9 cellular contexts compared by ENCODE assay signal in the genomic region with DNA sequence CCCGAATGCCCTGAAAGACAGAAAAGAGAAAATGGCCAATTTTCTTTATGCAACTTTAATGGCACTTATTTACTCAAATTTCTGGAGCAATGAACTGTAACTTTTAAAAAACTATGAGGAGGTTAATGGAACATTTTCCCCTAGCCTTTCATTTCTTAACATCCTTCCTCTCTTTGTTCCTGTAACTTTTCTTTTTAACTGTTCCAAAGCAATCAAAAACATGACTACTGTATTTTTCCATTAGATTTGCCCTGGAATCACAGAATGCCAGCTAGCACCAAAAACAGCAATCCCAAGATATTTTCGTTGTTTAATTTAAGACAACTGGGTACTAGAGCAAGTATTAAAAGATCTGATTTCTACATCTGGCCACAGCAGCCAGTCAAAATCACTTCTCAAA. TPM values are rescaled to one million over a fixed set of nuclear protein-coding genes. Genes with fewer than 3 reads are reported as not detected.
A peak's percentile ranks its signal among the peaks of the same experiment; 100 is the strongest.
DNase-seq lines count a peak whose midpoint lies in the region; ATAC-seq, FAIRE-seq and TF ChIP-seq lines count a peak whose summit lies in the region.
"Had no signal": no experiment of that assay in that cellular context is flagged by ENCODE, and none has a peak within 500 bp of the region (broad histone marks: within the 10 kb centered on the region; RNA-seq: fewer than 3 reads in every experiment).

No MANE protein-coding gene starts in this region.

- RAD21 ChIA-PET in GM12878 (lab: Charles Lee; ENCODE audit: unreplicated experiment) = interaction anchor here (0.8 to 9.0 kb wide), 8 partner anchors 28 to 183 kb away, joined by 3 to 93 read pairs (median 4); a partner anchor contains a TSS

- peak overlapping the region; percentile 65 for H3K27ac Mint-ChIP-seq in mesothelial cell of epicardium

- 20 to 31% (median 25%) methylated on average over 2 of the region's 2 CpGs for WGBS in heart left ventricle, 4 donors
- 28% methylated on average over 2 of the region's 2 CpGs for WGBS in GM12878 (ENCODE audit: insufficient coverage, insufficient replicate concordance, low lambda C conversion rate, missing lambda C conversion rate)
- 42 to 69% methylated on average over 2 of the region's 2 CpGs for WGBS in transverse colon (ENCODE audit: low coverage in 1 of 2), 2 donors

- no peak for TF ChIP-seq POLR2A in heart left ventricle (IDR thresholded peaks at IDR 0.05)
- no peak for TF ChIP-seq POLR2A in GM12878 (IDR thresholded peaks at IDR 0.05; ENCODE audit: low read depth, low read length)
- TF ChIP-seq POLR2A in transverse colon (IDR thresholded peaks at IDR 0.05) = no peak

- peak overlapping the region in 10 of 12 donors; percentile 8 to 39 (median 20) for H3K4me3 ChIP-seq in heart left ventricle
- peak overlapping the region; percentile 74 for H3K4me3 ChIP-seq in GM12878
- H3K4me3 ChIP-seq in transverse colon = no peak overlapping the region

- peaks cover 52% of the 10 kb centered on the region for H3K4me1 Mint-ChIP-seq in mesothelial cell of epicardium

- peaks cover 3% of the 10 kb centered on the region for H3K36me3 Mint-ChIP-seq in mesothelial cell of epicardium

- intact Hi-C loops in heart left ventricle (cut with DNase I) (loop anchor here in 7 of 10 donors (5.0 to 10.0 kb wide), 4 partner anchors 47 to 330 kb away; a partner anchor contains a TSS), left cardiac atrium (cut with DNase I) (no loop called here), GM12878 (cut with micrococcal nuclease; ENCODE audit: unreplicated experiment) (loop anchor here (1.0 to 5.0 kb wide), 3 partner anchors 59 to 132 kb away; a partner anchor contains a TSS), transverse colon (cut with DNase I; ENCODE audit: low total_unique reads) (no loop called here)

- POLR2A ChIA-PET in GM12878 (lab: Charles Lee) = interaction anchor here (0.5 to 2.3 kb wide), 10 partner anchors 9 to 37 kb away, joined by 3 to 13 read pairs (median 5); no protein-coding TSS in a partner anchor

- H2AFZ ChIP-seq in GM12878 (ENCODE audit: control insufficient read depth, low read depth, low read length) = no peak overlapping the region

- H3K9me3 ChIP-seq in heart left ventricle (no peaks in the 10 kb centered on the region), GM12878 (replicated peaks; ENCODE audit: control insufficient read depth, insufficient read depth, low read length) (no peaks in the 10 kb centered on the region), transverse colon (no peaks in the 10 kb centered on the region)

- H3K27me3 Mint-ChIP-seq in mesothelial cell of epicardium (ENCODE audit: low read depth) = no peaks in the 10 kb centered on the region

- CTCF ChIA-PET in GM12878 (lab: Yijun Ruan, JAX) = interaction anchor here (0.5 to 10.2 kb wide), 14 partner anchors 20 to 561 kb away, joined by 3 to 90 read pairs (median 4); a partner anchor contains a TSS

- H3K79me2 ChIP-seq in GM12878 (ENCODE audit: control insufficient read depth, insufficient read depth, low read length) = peaks cover 95% of the 10 kb centered on the region

- peak overlapping the region; percentile 48 for H3K4me2 ChIP-seq in GM12878 (ENCODE audit: control insufficient read depth, insufficient read depth)

- TF ChIP-seq EP300 in GM12878 (IDR thresholded peaks at IDR 0.05; ENCODE audit: borderline replicate concordance in 1 of 2, control insufficient read depth in 1 of 2, low read depth in 2 of 2, low read length in 2 of 2) (no peak), transverse colon (IDR thresholded peaks at IDR 0.05; ENCODE audit: low read depth) (no peak)

- DNase-seq in heart left ventricle = no peak
- no peak for DNase-seq in left cardiac atrium
- DNase-seq in GM12878 (ENCODE audit: low read depth, low spot score) = no peak
- DNase-seq in mesothelial cell of epicardium (ENCODE audit: low spot score in 2 of 2, unreplicated experiment in 2 of 2) = no peak
- no peak for DNase-seq in transverse colon
- DNase-seq in LoVo (ENCODE audit: low spot score) = no peak
- no peak for DNase-seq in DMS79 treated with DMSO at 0.1 percent for 48 hours (lab: John Stamatoyannopoulos, UW)
- DNase-seq in NCI-H1092 treated with DMSO at 0.1 percent for 48 hours (lab: John Stamatoyannopoulos, UW) = no peak
- DNase-seq: NCI-H2029 had no signal

- H3K36me3 ChIP-seq in heart left ventricle (no peaks in the 10 kb centered on the region), GM12878 (ENCODE audit: control insufficient read depth in 2 of 2, insufficient read depth in 2 of 2, low read length in 1 of 2) (peaks cover 0 to 3% of the 10 kb centered on the region in 2 experiments; a peak in 2 of 4 replicates), transverse colon (no peaks in the 10 kb centered on the region)

- no peak overlapping the region for H3K4me3 Mint-ChIP-seq in mesothelial cell of epicardium

- no peaks in the 10 kb centered on the region for H3K9me3 Mint-ChIP-seq in mesothelial cell of epicardium

- in situ Hi-C loops in GM12878 (cut with MboI) (no loop called here), transverse colon (cut with MboI; ENCODE audit: low pct_ligation_motif_present in 1 of 4, low pct_unique_long_range_greater_than_20kb in 1 of 4, low sequenced_read_pairs in 3 of 4) (loop anchor here in 1 of 4 donors (5.0 kb wide), 1 partner anchor 57 kb away; no protein-coding TSS in a partner anchor)

- ATAC-seq in heart left ventricle (no peak), left cardiac atrium (no peak), GM12878 (no peak)

- SMC1A ChIA-PET in GM12878 (lab: Charles Lee; ENCODE audit: uncharacterized antibody, unreplicated experiment) = interaction anchor here (0.9 to 8.0 kb wide), 10 partner anchors 9 to 140 kb away, joined by 3 to 116 read pairs (median 4); a partner anchor contains a TSS

- H3K9ac ChIP-seq in GM12878 (ENCODE audit: control insufficient read depth, insufficient read depth, low read length) = peak overlapping the region; percentile 8; the same call in 1 of the 2 replicates

- peaks cover 13% of the 10 kb centered on the region for H4K20me1 ChIP-seq in GM12878 (ENCODE audit: control insufficient read depth, insufficient read depth)

- TF ChIP-seq RAD21 in GM12878 (IDR thresholded peaks at IDR 0.05; ENCODE audit: insufficient read depth, low read depth, low read length) = no peak

- BruUV-seq in GM12878 (replicated peaks; lab: Mats Ljungman, UMichigan) = no TSS peak

- H3K4me1 ChIP-seq in heart left ventricle = peaks cover 6 to 85% (median 81%) of the 10 kb centered on the region in 12 donors
- peaks cover 21% of the 10 kb centered on the region for H3K4me1 ChIP-seq in GM12878 (ENCODE audit: control insufficient read depth, insufficient read depth, low read length)
- peaks cover 40 to 84% (median 68%) of the 10 kb centered on the region in 4 donors for H3K4me1 ChIP-seq in transverse colon

- no peak for TF ChIP-seq CTCF in heart left ventricle (IDR thresholded peaks at IDR 0.05)
- TF ChIP-seq CTCF in GM12878 (IDR thresholded peaks at IDR 0.05 in 2 of 3, conservative IDR thresholded peaks at IDR 0.05 in 1 of 3; ENCODE audit: control insufficient read depth in 2 of 3, extremely low read depth in 1 of 3, insufficient read depth in 1 of 3, low read depth in 3 of 3, low read length in 3 of 3) = no peak
- TF ChIP-seq CTCF in mesothelial cell of epicardium (IDR thresholded peaks at IDR 0.05; ENCODE audit: unreplicated experiment) = no peak
- TF ChIP-seq CTCF in transverse colon (IDR thresholded peaks at IDR 0.05) = no peak

- H3K27ac ChIP-seq in heart left ventricle (peak overlapping the region; percentile 8 to 97 (median 62)), GM12878 (ENCODE audit: control insufficient read depth, insufficient read depth) (no peak overlapping the region; the same call in 1 of the 2 replicates), transverse colon (peak overlapping the region; percentile 52 to 66 (median 63))

- no peak for FAIRE-seq in GM12878 (lab: Jason Lieb, UNC)

- H3K27me3 ChIP-seq in heart left ventricle = no peaks in the 10 kb centered on the region
- no peaks in the 10 kb centered on the region for H3K27me3 ChIP-seq in GM12878 (replicated peaks in 1 of 2; ENCODE audit: control insufficient read depth in 2 of 2, insufficient read depth in 2 of 2, low read length in 1 of 2)
- no peaks in the 10 kb centered on the region for H3K27me3 ChIP-seq in transverse colon

RNA-seq across cellular contexts. Expression of a gene that starts 3.8 kb away (rescaled TPM):
- total RNA-seq in heart left ventricle (100 to 1,000 TPM; 148 to 526 (median 188) TPM), left cardiac atrium (100 to 1,000 TPM; 135 to 185 TPM), GM12878 (2014; rRNA removed) (215 and 229 TPM in 2 replicates), GM12878 (2014; rRNA removed; fragmentation: Illumina TruSeq; extraction: Trizol) (148 and 153 TPM in 2 replicates), GM12878 (2021) (194 and 200 TPM in 2 replicates), mesothelial cell of epicardium (107 to 109 TPM (median 108 TPM) in 3 replicates), transverse colon (100 to 1,000 TPM in 3 of 4 donors, 10 to 100 TPM in 1; 74.1 to 155 (median 139) TPM)
- polyA plus RNA-seq in heart left ventricle (100 to 1,000 TPM in 1 of 2 donors, 10 to 100 TPM in 1; 58.3 to 520 TPM), GM12878 (2011; rRNA removed) (139 and 142 TPM in 2 replicates), GM12878 (2014; fragmentation: Illumina TruSeq; extraction: Trizol) (154 and 182 TPM in 2 replicates), GM12878 (2014; fragmentation: Nextera tagmentation; extraction: Ambion mirVana) (100 to 1,000 TPM in 1 of 2 experiments, 10 to 100 TPM in 1; 85.4 to 114 TPM), GM12878 (2014; rRNA removed) (120 and 123 TPM in 2 replicates), GM12878 (2016; fragmentation: Nextera tagmentation; extraction: Ambion mirVana) (100 to 1,000 TPM; 225 to 237 TPM)
- total RNA-seq in GM12878 (2013; cell fraction: nucleolus; rRNA removed) = 140 and 161 TPM in 2 replicates
- 84.4 TPM for polyA plus RNA-seq in GM12878 (2011; ENCODE audit: low read depth)
- polyA plus RNA-seq in GM12878 (2011; cell fraction: cytosol; rRNA removed) = 75.3 and 92.3 TPM in 2 replicates
- 89.9 and 96.0 TPM in 2 replicates for polyA plus RNA-seq in GM12878 (2011; cell fraction: nucleus; rRNA removed)
- polyA plus RNA-seq in GM12878 (2012) = 81.5 and 83.0 TPM in 2 replicates
- 88.6 and 126 TPM in 2 replicates for polyA minus RNA-seq in GM12878 (2011; rRNA and poly(A)+ RNA removed)
- 52.3 and 75.1 TPM in 2 replicates for polyA minus RNA-seq in GM12878 (2011; cell fraction: cytosol; rRNA and poly(A)+ RNA removed)
- 65.0 and 122 TPM in 2 replicates for polyA minus RNA-seq in GM12878 (2011; cell fraction: nucleus; rRNA and poly(A)+ RNA removed)

RNA-seq across cellular contexts. Expression of a gene that starts 59.6 kb away (rescaled TPM):
- 10 to 100 TPM in 1 of 9 donors, 1 to 10 TPM in 6, under 1 TPM in 2; 0.56 to 11.1 (median 2.7) TPM for total RNA-seq in heart left ventricle
- polyA plus RNA-seq in heart left ventricle = 10 to 100 TPM in 1 of 2 donors, 1 to 10 TPM in 1; 1.4 to 23.1 TPM
- total RNA-seq in left cardiac atrium = 1 to 10 TPM; 1.6 to 2.4 TPM
- total RNA-seq in GM12878 (2013; cell fraction: nucleolus; rRNA removed) = 404 and 419 TPM in 2 replicates
- total RNA-seq in GM12878 (2014; rRNA removed) = 212 and 227 TPM in 2 replicates
- total RNA-seq in GM12878 (2014; rRNA removed; fragmentation: Illumina TruSeq; extraction: Trizol) = 57.4 and 58.0 TPM in 2 replicates
- 181 and 194 TPM in 2 replicates for total RNA-seq in GM12878 (2021)
- polyA plus RNA-seq in GM12878 (2011; ENCODE audit: low read depth) = 22.1 TPM
- 47.5 and 84.3 TPM in 2 replicates for polyA plus RNA-seq in GM12878 (2011; rRNA removed)
- polyA plus RNA-seq in GM12878 (2011; cell fraction: cytosol; rRNA removed) = 146 and 184 TPM in 2 replicates
- 522 and 621 TPM in 2 replicates for polyA plus RNA-seq in GM12878 (2011; cell fraction: nucleus; rRNA removed)
- polyA plus RNA-seq in GM12878 (2012) = 61.4 and 155 TPM in 2 replicates
- polyA plus RNA-seq in GM12878 (2014; fragmentation: Illumina TruSeq; extraction: Trizol) = 11.9 and 35.6 TPM in 2 replicates
- polyA plus RNA-seq in GM12878 (2014; fragmentation: Nextera tagmentation; extraction: Ambion mirVana) = 10 to 100 TPM in 1 of 2 experiments, 1 to 10 TPM in 1; 9.7 to 34.6 TPM
- 158 and 168 TPM in 2 replicates for polyA plus RNA-seq in GM12878 (2014; rRNA removed)
- polyA plus RNA-seq in GM12878 (2016; fragmentation: Nextera tagmentation; extraction: Ambion mirVana) = 10 to 100 TPM; 10.2 to 56.4 TPM
- polyA minus RNA-seq in GM12878 (2011; rRNA and poly(A)+ RNA removed) = 98.2 and 232 TPM in 2 replicates
- 87.6 and 111 TPM in 2 replicates for polyA minus RNA-seq in GM12878 (2011; cell fraction: cytosol; rRNA and poly(A)+ RNA removed)
- polyA minus RNA-seq in GM12878 (2011; cell fraction: nucleus; rRNA and poly(A)+ RNA removed) = 636 and 718 TPM in 2 replicates
- 38.3 to 42.7 TPM (median 40.6 TPM) in 3 replicates for total RNA-seq in mesothelial cell of epicardium
- 10 to 100 TPM in 1 of 4 donors, 1 to 10 TPM in 2, not detected in 1; 1.6 to 25.1 (median 9.1) TPM for total RNA-seq in transverse colon

Comparison
In these comparisons a context has a peak if more than half of its experiments do, and no peak if none do; other contexts are left out.
1. intact Hi-C loops: an anchor here in heart left ventricle (5.0 to 10.0 kb wide) and GM12878 (1.0 to 5.0 kb wide); none called in left cardiac atrium and transverse colon.
2. H3K4me3 ChIP-seq: peak in heart left ventricle (10 of 12) and GM12878 (single experiment); none in transverse colon (0 of 4).